In the genomic region with DNA sequence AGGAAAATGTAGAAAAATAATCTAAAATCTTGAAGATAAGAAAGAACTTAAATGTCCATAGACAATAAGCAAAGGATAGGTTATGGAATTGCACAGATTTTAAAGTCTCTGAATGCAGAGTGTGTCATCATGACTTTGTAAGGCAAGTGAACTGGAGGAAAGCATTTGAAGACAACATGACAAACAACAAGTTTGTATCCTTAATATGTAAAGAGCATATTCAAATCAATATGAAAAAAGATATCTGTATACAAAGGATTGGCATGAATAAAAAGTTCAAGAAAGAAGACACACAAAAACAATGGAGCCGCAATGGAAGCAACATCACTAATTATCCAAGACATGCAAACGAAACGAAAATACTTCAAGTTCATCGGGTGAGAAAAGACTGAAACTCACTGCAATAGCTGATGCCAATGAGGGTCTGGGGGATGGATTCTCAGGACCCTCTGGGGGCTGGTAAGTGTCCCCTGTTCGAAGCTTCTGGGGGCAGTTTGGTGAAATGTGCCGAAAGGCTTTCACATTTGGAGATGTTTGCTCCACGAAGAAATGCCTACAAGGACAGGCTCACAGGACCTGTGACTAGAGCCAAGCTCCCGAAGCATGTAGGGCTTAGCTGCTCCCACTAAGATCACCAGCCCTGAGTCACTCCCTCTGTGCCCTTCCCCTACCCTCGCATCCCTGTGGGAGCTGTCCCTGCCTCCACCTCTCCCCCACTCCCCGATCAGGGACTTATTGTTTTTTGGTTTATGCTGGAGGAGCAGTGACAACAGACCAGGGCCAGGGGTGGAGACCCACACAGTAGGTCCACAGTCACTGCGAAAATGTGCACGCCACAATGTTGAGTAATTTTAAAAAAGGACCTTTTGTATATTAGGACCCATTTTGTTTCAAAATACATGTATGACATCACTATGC, we compare ENCODE assay signal across 1 cellular context.
TF ChIP-seq lines count a peak whose summit lies in the region.

No MANE protein-coding gene starts in this region.

TF ChIP-seq in H1, 55 proteins besides CTCF, POLR2A, EP300 and RAD21:
- TF ChIP-seq FOSL1 (IDR thresholded peaks at IDR 0.05; ENCODE audit: insufficient read depth, low read depth, low read length), result no peak
- peak; percentile 38; the same call in 1 of the 2 replicates for TF ChIP-seq KDM1A (IDR thresholded peaks at IDR 0.05; ENCODE audit: borderline replicate concordance, low read length)
